In the genomic region with DNA sequence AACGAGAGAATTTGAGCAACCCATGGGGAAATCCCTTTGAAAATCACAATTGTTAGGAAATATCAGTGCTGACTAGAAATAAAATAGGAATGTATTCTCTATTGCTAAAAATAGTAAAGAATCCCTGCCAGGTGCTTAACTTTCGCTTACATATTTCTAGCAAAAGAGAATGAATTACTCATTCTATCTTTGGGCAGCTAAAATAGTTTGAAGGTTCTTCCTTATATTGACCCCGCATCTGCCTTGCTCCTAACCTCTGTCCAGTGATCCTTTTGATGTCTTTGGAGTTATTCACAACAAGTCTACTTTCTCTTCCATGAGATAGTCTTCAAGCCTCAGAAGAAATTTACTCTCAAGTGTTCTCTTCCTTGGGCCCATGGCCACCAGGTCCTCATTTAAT, we compare ENCODE assay signal across 1 cellular context.
TF ChIP-seq lines count a peak whose summit lies in the region.

No MANE protein-coding gene starts in this region.

TF ChIP-seq in IMR-90, 13 proteins besides CTCF, POLR2A, EP300 and RAD21 (continued from another document):
- TF ChIP-seq MAFK (IDR thresholded peaks at IDR 0.05; ENCODE audit: low read depth, low read length) (no peak), RFX5 (IDR thresholded peaks at IDR 0.05; ENCODE audit: low read depth, low read length) (no peak), CHD1 (IDR thresholded peaks at IDR 0.05; ENCODE audit: low read depth, low read length) (no peak), FOS (IDR thresholded peaks at IDR 0.05; ENCODE audit: low read depth, low read length) (no peak), MAZ (IDR thresholded peaks at IDR 0.05; ENCODE audit: borderline replicate concordance, low read depth, low read length) (no peak), MXI1 (IDR thresholded peaks at IDR 0.05; ENCODE audit: borderline replicate concordance, low read depth, low read length) (no peak)
- TF ChIP-seq, protein P1, sequence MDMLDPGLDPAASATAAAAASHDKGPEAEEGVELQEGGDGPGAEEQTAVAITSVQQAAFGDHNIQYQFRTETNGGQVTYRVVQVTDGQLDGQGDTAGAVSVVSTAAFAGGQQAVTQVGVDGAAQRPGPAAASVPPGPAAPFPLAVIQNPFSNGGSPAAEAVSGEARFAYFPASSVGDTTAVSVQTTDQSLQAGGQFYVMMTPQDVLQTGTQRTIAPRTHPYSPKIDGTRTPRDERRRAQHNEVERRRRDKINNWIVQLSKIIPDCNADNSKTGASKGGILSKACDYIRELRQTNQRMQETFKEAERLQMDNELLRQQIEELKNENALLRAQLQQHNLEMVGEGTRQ (IDR thresholded peaks at IDR 0.05; ENCODE audit: low read depth, low read length): no peak
TF ChIP-seq in IMR-90: peak in this region for 0.
